In the genomic region with DNA sequence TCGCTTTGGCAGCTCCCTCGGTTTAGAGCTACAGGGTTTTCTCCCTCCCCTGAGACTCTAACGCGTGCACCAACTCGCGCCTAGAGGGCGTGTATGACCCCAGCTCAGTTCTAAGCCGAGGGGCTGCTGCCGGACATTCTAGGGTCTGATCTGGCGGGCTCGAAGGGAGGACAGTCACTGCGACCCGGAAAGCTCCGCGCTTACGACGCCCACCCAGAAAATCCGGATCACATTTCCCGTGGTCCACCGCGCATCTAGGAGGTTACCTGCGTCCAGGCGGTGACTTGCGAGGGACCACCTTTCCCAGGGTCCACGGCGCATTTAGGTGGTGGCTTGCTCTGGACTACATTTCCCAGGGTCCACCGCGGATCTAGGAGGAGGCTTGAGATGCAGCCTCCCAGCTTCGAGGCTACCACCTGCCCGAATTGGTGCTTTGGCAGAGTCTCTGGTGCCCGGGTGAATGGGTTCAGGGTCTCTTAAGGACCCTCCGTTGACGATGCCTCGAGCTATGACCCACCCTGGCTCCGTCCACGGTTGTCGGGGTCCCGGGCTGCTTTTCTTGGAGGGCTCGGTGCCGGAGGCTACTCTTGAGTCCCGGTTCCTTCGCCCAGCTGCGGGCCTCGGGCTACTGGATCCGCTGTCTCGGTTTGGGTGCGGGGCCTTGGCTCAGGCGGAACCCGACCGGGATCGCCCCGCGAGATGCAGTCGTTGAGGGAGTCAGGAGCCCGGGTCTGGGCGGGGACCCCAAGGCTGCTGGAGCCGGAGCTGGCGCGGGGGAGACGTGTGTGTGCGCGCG, we compare ENCODE assay signal across 9 cellular contexts. TPM values are rescaled to one million over a fixed set of nuclear protein-coding genes. Genes with fewer than 3 reads are reported as not detected.
DNase-seq lines count a peak whose midpoint lies in the region; ATAC-seq, FAIRE-seq and TF ChIP-seq lines count a peak whose summit lies in the region.
"Had no signal": no experiment of that assay in that cellular context is flagged by ENCODE, and none has a peak within 500 bp of the region (broad histone marks: within the 10 kb centered on the region; RNA-seq: fewer than 3 reads in every experiment).

No MANE protein-coding gene starts in this region.

- peak; percentile 38 for DNase-seq in GM23248
- no peak for DNase-seq in astrocyte (ENCODE audit: low read depth)
- DNase-seq in iPS DF 4.7 (ENCODE audit: extremely low read depth, low spot score): peak; percentile 74
- no peak for DNase-seq in skeletal muscle cell (ENCODE audit: low read depth)
- DNase-seq in NCI-H2029 treated with DMSO at 0.1 percent for 48 hours (lab: John Stamatoyannopoulos, UW): no peak
- no peak for DNase-seq in stimulated activated CD4-positive, alpha-beta T cell treated with anti-CD3 and anti-CD28 coated beads, Interleukin-12 subunit alpha, Interleukin-12 subunit beta, amount 100 ng/mL, for 4 hours
- DNase-seq: activated CD4-positive, alpha-beta T cell treated with anti-CD3 and anti-CD28 coated beads, Interleukin-2, amount 50 U/mL, for 4 hours had no signal

- H3F3A ChIP-seq in GM23248 (ENCODE audit: insufficient read depth): peaks cover 3% of the 10 kb centered on the region; the same call in 1 of the 2 replicates

- H3K27ac ChIP-seq in GM23248 (no peak overlapping the region), astrocyte (ENCODE audit: low read depth, low read length) (no peak overlapping the region)

- H3K4me3 Mint-ChIP-seq in astrocyte (ENCODE audit: unreplicated experiment): no peak overlapping the region

- no peaks in the 10 kb centered on the region for H3K36me3 ChIP-seq in GM23248 (ENCODE audit: low read depth)
- no peaks in the 10 kb centered on the region for H3K36me3 ChIP-seq in astrocyte (ENCODE audit: insufficient read depth, low read length)

- no peaks in the 10 kb centered on the region for H3K9me2 ChIP-seq in GM23248 (ENCODE audit: insufficient read depth)

- ATAC-seq in GM18858 (IDR thresholded peaks at IDR 0.05; ENCODE audit: unreplicated experiment) (no peak), GM18907 (IDR thresholded peaks at IDR 0.05; ENCODE audit: unreplicated experiment) (no peak)

- H3K27me3 ChIP-seq in GM23248 (replicated peaks; ENCODE audit: insufficient read depth): no peaks in the 10 kb centered on the region
- peaks cover 21% of the 10 kb centered on the region for H3K27me3 ChIP-seq in astrocyte (ENCODE audit: insufficient read depth, low read length)

- H3K4me1 Mint-ChIP-seq in astrocyte (ENCODE audit: low read depth, unreplicated experiment): no peaks in the 10 kb centered on the region

- H3K27ac Mint-ChIP-seq in astrocyte (ENCODE audit: unreplicated experiment): no peak overlapping the region

- H3K79me2 ChIP-seq in GM23248 (ENCODE audit: insufficient read depth) (no peaks in the 10 kb centered on the region), astrocyte (ENCODE audit: insufficient read depth, low read length) (no peaks in the 10 kb centered on the region)

- no peak for TF ChIP-seq CTCF in astrocyte (IDR thresholded peaks at IDR 0.05; ENCODE audit: insufficient read depth, low read depth, low read length)

- peak overlapping the region; percentile 34 for H2AFZ ChIP-seq in GM23248
- H2AFZ ChIP-seq in astrocyte (ENCODE audit: low read depth, low read length): peak overlapping the region; percentile 47

- no peaks in the 10 kb centered on the region for H3K9me3 ChIP-seq in GM23248 (ENCODE audit: low read depth)
- H3K9me3 ChIP-seq in astrocyte (ENCODE audit: insufficient read depth, low read depth, low read length): peaks cover 15% of the 10 kb centered on the region

- peaks cover 7% of the 10 kb centered on the region for H3K9me3 Mint-ChIP-seq in astrocyte (ENCODE audit: unreplicated experiment)

- peaks cover 10% of the 10 kb centered on the region for H3K36me3 Mint-ChIP-seq in astrocyte (ENCODE audit: low read depth, unreplicated experiment)

- H4K20me1 ChIP-seq in GM23248 (ENCODE audit: insufficient read depth): no peaks in the 10 kb centered on the region
- no peaks in the 10 kb centered on the region for H4K20me1 ChIP-seq in astrocyte (ENCODE audit: insufficient read depth, low read length)

- peak overlapping the region; percentile 75 for H3K4me2 ChIP-seq in GM23248 (ENCODE audit: unreplicated experiment)
- peak overlapping the region; percentile 79 for H3K4me2 ChIP-seq in astrocyte (ENCODE audit: low read length)

- H3K27me3 Mint-ChIP-seq in astrocyte (ENCODE audit: low read depth, unreplicated experiment): no peaks in the 10 kb centered on the region

- FAIRE-seq in astrocyte (lab: Jason Lieb, UNC): no peak

- H3K4me1 ChIP-seq in GM23248 (ENCODE audit: insufficient read depth) (peaks cover 9% of the 10 kb centered on the region; the same call in 1 of the 2 replicates), astrocyte (ENCODE audit: insufficient read depth, low read length) (peaks cover 7% of the 10 kb centered on the region)

- H3K4me3 ChIP-seq in GM23248: peak overlapping the region; percentile 67
- H3K4me3 ChIP-seq in astrocyte (ENCODE audit: insufficient read depth, low read depth, low read length): peak overlapping the region; percentile 42
- peak overlapping the region; percentile 34 for H3K4me3 ChIP-seq in skeletal muscle cell (ENCODE audit: low read depth, low read length)

- in situ Hi-C loops in GM23248 (cut with MboI): no loop called here

- WGBS in GM23248 (ENCODE audit: low coverage in 1 of 2, low lambda C conversion rate in 2 of 2, missing lambda C conversion rate in 2 of 2), 2 experiments: 6 to 7% methylated on average over 61 to 63 of the region's 63 CpGs

- H3K9ac ChIP-seq in GM23248 (no peak overlapping the region), astrocyte (ENCODE audit: low read length) (no peak overlapping the region)

RNA-seq across cellular contexts. Expression of a gene that starts 30.5 kb away (rescaled TPM):
- total RNA-seq in GM23248 (2014; rRNA removed; shearing (Covaris generic)): 63.2 and 64.6 TPM in 2 replicates
- 55.7 and 60.0 TPM in 2 replicates for polyA plus RNA-seq in GM23248 (2016; fragmentation: Nextera tagmentation; extraction: Ambion mirVana)
- 80.7 and 82.7 TPM in 2 replicates for total RNA-seq in astrocyte

RNA-seq across cellular contexts. Expression of a gene that starts 30.9 kb away (rescaled TPM):
- total RNA-seq in GM23248 (2014; rRNA removed; shearing (Covaris generic)): 1.6 and 2.1 TPM in 2 replicates
- polyA plus RNA-seq in GM23248 (2016; fragmentation: Nextera tagmentation; extraction: Ambion mirVana): 2.6 and 3.4 TPM in 2 replicates
- 6.3 and 6.5 TPM in 2 replicates for total RNA-seq in astrocyte

Comparison
In these comparisons a context has a peak if more than half of its experiments do, and no peak if none do; other contexts are left out.
1. DNase-seq: peak in GM23248 (single experiment) and iPS DF 4.7 (single experiment); none in astrocyte (single experiment), skeletal muscle cell (single experiment), NCI-H2029 treated with DMSO at 0.1 percent for 48 hours (single experiment) and stimulated activated CD4-positive, alpha-beta T cell treated with anti-CD3 and anti-CD28 coated beads, Interleukin-12 subunit alpha, Interleukin-12 subunit beta, amount 100 ng/mL, for 4 hours (single experiment).
2. Peak in every context shown above with its lines, with median percentiles within 50 percentile points of each other: H3K4me3 ChIP-seq.